In genomic region chr14:81220767-81221578, GRCh38 we compare ENCODE assay signal across 7 cellular contexts. TPM values are rescaled to one million over a fixed set of nuclear protein-coding genes. Genes with fewer than 3 reads are reported as not detected.
A peak's percentile ranks its signal among the peaks of the same experiment; 100 is the strongest.
DNase-seq lines count a peak whose midpoint lies in the region; ATAC-seq, FAIRE-seq and TF ChIP-seq lines count a peak whose summit lies in the region.

Gene GTF2A1, minus strand, starts transcription at chr14:81220959. Its CDS starts 441 bp downstream, at chr14:81220518.

- H3K36me3 ChIP-seq in body of pancreas (replicated peaks in 1 of 2; ENCODE audit: insufficient read depth in 1 of 2, low read depth in 2 of 2), result no peaks in the 10 kb centered on the region

- H3K27me3 ChIP-seq in body of pancreas, result no peaks in the 10 kb centered on the region

- intact Hi-C loops in body of pancreas (cut with DNase I), result no loop called here
- intact Hi-C loops in sciatic nerve (cut with DNase I), result no loop called here

- TF ChIP-seq POLR2A in body of pancreas (IDR thresholded peaks at IDR 0.05), result peak; percentile 97 to 99 (median 99)

- ATAC-seq in GM18520 (IDR thresholded peaks at IDR 0.05; ENCODE audit: unreplicated experiment) (peak; percentile 72), HG03064 (IDR thresholded peaks at IDR 0.05; ENCODE audit: low read depth, unreplicated experiment) (peak; percentile 76), body of pancreas (peak; percentile 89), sciatic nerve (peak; percentile 94)

- H3K4me3 ChIP-seq in body of pancreas, result peak within 1 kb of the TSS; percentile 35 to 77

- peak within 1 kb of the TSS; percentile 97 to 100 (median 98) for H3K27ac ChIP-seq in body of pancreas

- FAIRE-seq in TTC549 (lab: Jason Lieb, UNC), result peak; percentile 79

- WGBS in body of pancreas, 2 donors, result 0 to 1% methylated on average over 26 to 89 of the region's 90 CpGs

- H3K4me1 ChIP-seq in body of pancreas, result peaks cover 42% of the 10 kb centered on the region

- no peaks in the 10 kb centered on the region for H3K9me3 ChIP-seq in body of pancreas

- TF ChIP-seq CTCF in body of pancreas (IDR thresholded peaks at IDR 0.05), result peak in 1 of 7 experiments; percentile 12

- DNase-seq in NCI-H2107 treated with DMSO at 0.1 percent for 48 hours (lab: John Stamatoyannopoulos, UW; ENCODE audit: unreplicated experiment) (peak; percentile 100), body of pancreas (peak; percentile 95 to 96 (median 96)), iPS DF 19.7 (ENCODE audit: low read depth, low spot score) (peak; percentile 76), sciatic nerve (ENCODE audit: low spot score) (peak; percentile 97)

RNA-seq across cellular contexts. Expression of gene GTF2A1, which starts in this region (rescaled TPM):
- total RNA-seq in body of pancreas, result 1 to 10 TPM; 4.0 to 9.3 TPM
- 34.0 TPM for total RNA-seq in sciatic nerve

Comparison
In these comparisons a context has a peak if more than half of its experiments do, and no peak if none do; other contexts are left out.
1. Peak in every context shown above with its lines: DNase-seq, ATAC-seq, H3K4me3 ChIP-seq and H3K27ac ChIP-seq.